17 cellular contexts compared by ENCODE assay signal in genomic region chrX:17831255-17831654, GRCh38. TPM values are rescaled to one million over a fixed set of nuclear protein-coding genes. Genes with fewer than 3 reads are reported as not detected.
"Had no signal": no experiment of that assay in that cellular context is flagged by ENCODE, and none has a peak within 500 bp of the region (broad histone marks: within the 10 kb centered on the region; RNA-seq: fewer than 3 reads in every experiment).

No MANE protein-coding gene starts in this region.

- H3K4me3 Mint-ChIP-seq: natural killer cell, neural crest cell had no signal

- H3K36me3 Mint-ChIP-seq: natural killer cell had no signal

- H3K27ac ChIP-seq: brain microvascular endothelial cell, cardiac muscle cell, pancreas, tibial artery had no signal

- H3K9me3 ChIP-seq: pancreas, stomach, tibial artery, upper lobe of left lung had no signal

- DNase-seq: brain microvascular endothelial cell; effector memory CD4-positive, alpha-beta T cell; foreskin melanocyte; islet precursor cell; natural killer cell; occipital lobe; pancreas; small intestine; stimulated activated CD4-positive, alpha-beta T cell treated with anti-CD3 and anti-CD28 coated beads, Interleukin-12 subunit alpha, Interleukin-12 subunit beta, amount 100 ng/mL, for 4 hours; stimulated activated naive CD4-positive, alpha-beta T cell; stomach; tibial artery; upper lobe of left lung had no signal

- H3K36me3 ChIP-seq: brain microvascular endothelial cell, cardiac muscle cell, pancreas, stomach, tibial artery, upper lobe of left lung had no signal

- H3K4me1 Mint-ChIP-seq: natural killer cell had no signal

- H3K4me3 ChIP-seq: cardiac muscle cell, pancreas, stomach, tibial artery, upper lobe of left lung had no signal

- H3K4me1 ChIP-seq: pancreas had no signal

- H3K27me3 ChIP-seq: brain microvascular endothelial cell, cardiac muscle cell, pancreas, stomach, tibial artery, upper lobe of left lung had no signal

- H3K27me3 Mint-ChIP-seq: progenitor cell of endocrine pancreas had no signal

- ATAC-seq: esophagus mucosa, natural killer cell, pancreas had no signal

RNA-seq across cellular contexts. Expression of gene RAI2, which starts 29.8 kb away (rescaled TPM):
- total RNA-seq: natural killer cell had no signal
